Comparison of ENCODE assay signal across 9 cellular contexts in the genomic region with DNA sequence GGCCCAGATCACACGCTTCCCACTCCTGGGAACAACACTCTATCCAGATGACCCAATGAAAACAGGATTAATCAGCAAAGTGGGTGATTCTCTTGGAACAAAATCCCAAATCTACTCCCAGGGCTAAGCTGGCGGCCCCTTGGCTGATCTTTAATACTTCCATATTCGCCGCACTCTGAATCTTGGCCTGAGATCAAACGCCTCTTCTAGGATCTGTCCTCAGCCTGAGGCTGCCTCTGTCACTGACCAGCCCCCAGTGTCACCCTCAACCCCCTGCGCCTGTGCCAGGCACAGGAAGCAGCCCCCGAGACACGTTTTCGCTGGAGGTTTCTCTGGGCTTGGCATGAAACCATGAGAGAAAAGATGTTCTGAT. TPM values are rescaled to one million over a fixed set of nuclear protein-coding genes. Genes with fewer than 3 reads are reported as not detected.
DNase-seq lines count a peak whose midpoint lies in the region; ATAC-seq and TF ChIP-seq lines count a peak whose summit lies in the region.
"Had no signal": no experiment of that assay in that cellular context is flagged by ENCODE, and none has a peak within 500 bp of the region (broad histone marks: within the 10 kb centered on the region; RNA-seq: fewer than 3 reads in every experiment).

No MANE protein-coding gene starts in this region.

- H3K4me1 Mint-ChIP-seq in activated naive CD4-positive, alpha-beta T cell treated with anti-CD3 and anti-CD28 coated beads for 36 hours (ENCODE audit: low read depth) = peaks cover 13% of the 10 kb centered on the region

- peak overlapping the region; percentile 64 for H3K9ac ChIP-seq in fibroblast of lung (ENCODE audit: insufficient read depth, low read length)

- H3K4me3 ChIP-seq in Panc1 (ENCODE audit: low read depth in 2 of 2, low read length in 2 of 2) (no peak overlapping the region), fibroblast of lung (replicated peaks in 1 of 4; ENCODE audit: control extremely low read depth in 1 of 4, insufficient read depth in 1 of 4, low read depth in 3 of 4, low read length in 4 of 4) (peak overlapping the region in 2 of 4 experiments; percentile 14 to 21), spleen (no peak overlapping the region)
- H3K4me3 ChIP-seq: cardiac muscle cell had no signal

- no peaks in the 10 kb centered on the region for H4K20me1 ChIP-seq in fibroblast of lung (ENCODE audit: control insufficient read depth, extremely low read depth, insufficient read depth, low read length)

- no peaks in the 10 kb centered on the region; the same call in 1 of the 2 replicates for H3K36me3 ChIP-seq in Panc1 (ENCODE audit: control insufficient read depth, insufficient read depth, low read length)
- H3K36me3 ChIP-seq in fibroblast of lung (ENCODE audit: control insufficient read depth, insufficient read depth, low read length) = peaks cover 25% of the 10 kb centered on the region
- peaks cover 4 to 52% (median 31%) of the 10 kb centered on the region in 6 donors for H3K36me3 ChIP-seq in spleen

- H3K27me3 ChIP-seq in Panc1 (ENCODE audit: control insufficient read depth, insufficient read depth, low read length) = no peaks in the 10 kb centered on the region
- no peaks in the 10 kb centered on the region for H3K27me3 ChIP-seq in fibroblast of lung (ENCODE audit: control insufficient read depth, insufficient read depth, low read length)
- H3K27me3 ChIP-seq in spleen (replicated peaks in 1 of 7) = peaks cover 0 to 14% (median 0%) of the 10 kb centered on the region in 7 donors
- H3K27me3 ChIP-seq: cardiac muscle cell had no signal

- BruUV-seq in Panc1 (replicated peaks; lab: Mats Ljungman, UMichigan) = no TSS peak

- no peak for ATAC-seq in Panc1

- peak overlapping the region; percentile 78 for H3K4me2 ChIP-seq in fibroblast of lung (ENCODE audit: extremely low read depth, insufficient read depth, low read length)

- no peak overlapping the region for H3K27ac Mint-ChIP-seq in activated naive CD4-positive, alpha-beta T cell treated with anti-CD3 and anti-CD28 coated beads for 36 hours

- DNase-seq in Panc1 (ENCODE audit: low read depth, low spot score) = no peak
- peak in 1 of 2 donors; percentile 29 for DNase-seq in fibroblast of lung (ENCODE audit: low read depth in 2 of 2)
- DNase-seq in spleen = no peak
- no peak for DNase-seq in GM13976 (ENCODE audit: low spot score)
- no peak for DNase-seq in activated naive CD4-positive, alpha-beta T cell treated with anti-CD3 and anti-CD28 coated beads for 36 hours
- DNase-seq in GM10248 (ENCODE audit: extremely low spot score) = no peak
- DNase-seq: NCI-H510A treated with DMSO at 0.1 percent for 48 hours had no signal

- no peaks in the 10 kb centered on the region for H3K27me3 Mint-ChIP-seq in activated naive CD4-positive, alpha-beta T cell treated with anti-CD3 and anti-CD28 coated beads for 36 hours (ENCODE audit: low read depth)

- H3K36me3 Mint-ChIP-seq in activated naive CD4-positive, alpha-beta T cell treated with anti-CD3 and anti-CD28 coated beads for 36 hours (ENCODE audit: low read depth) = peaks cover 9% of the 10 kb centered on the region

- H3K4me1 ChIP-seq in Panc1 (ENCODE audit: control insufficient read depth, insufficient read depth, low read length) (peaks cover 52% of the 10 kb centered on the region), fibroblast of lung (ENCODE audit: control insufficient read depth, extremely low read depth, insufficient read depth, low read length) (peaks cover 24% of the 10 kb centered on the region), spleen (peaks cover 11 to 94% (median 58%) of the 10 kb centered on the region in 6 donors)

- intact Hi-C loops in Panc1 (cut with micrococcal nuclease; ENCODE audit: unreplicated experiment) (no loop called here), spleen (cut with DNase I; ENCODE audit: low total_unique reads) (no loop called here)
- intact Hi-C loops in activated naive CD4-positive, alpha-beta T cell treated with anti-CD3 and anti-CD28 coated beads for 36 hours (cut with micrococcal nuclease) = no loop called here

- H3K9me3 ChIP-seq in Panc1 (ENCODE audit: control insufficient read depth, insufficient read depth, low read depth, low read length) = no peaks in the 10 kb centered on the region
- no peaks in the 10 kb centered on the region for H3K9me3 ChIP-seq in fibroblast of lung (ENCODE audit: control insufficient read depth, insufficient read depth, low read depth, low read length)
- H3K9me3 ChIP-seq in spleen = no peaks in the 10 kb centered on the region

- WGBS in spleen, 5 donors = 75 to 92% (median 84%) methylated on average over 9 of the region's 9 CpGs

- H3K27ac ChIP-seq in Panc1 (ENCODE audit: low read length) = peak overlapping the region; percentile 82
- peak overlapping the region; percentile 92 for H3K27ac ChIP-seq in fibroblast of lung (ENCODE audit: insufficient read depth, low read length)
- peak overlapping the region in 7 of 8 donors; percentile 49 to 84 (median 73) for H3K27ac ChIP-seq in spleen
- H3K27ac ChIP-seq: cardiac muscle cell had no signal

- TF ChIP-seq POLR2A in spleen (IDR thresholded peaks at IDR 0.05) = no peak

- H2AFZ ChIP-seq in fibroblast of lung (ENCODE audit: low read length) = no peak overlapping the region

- TF ChIP-seq CTCF in Panc1 (IDR thresholded peaks at IDR 0.05) (no peak), fibroblast of lung (conservative IDR thresholded peaks at IDR 0.05 in 1 of 2, IDR thresholded peaks at IDR 0.05 in 1 of 2; ENCODE audit: low read depth in 1 of 2, low read length in 2 of 2) (no peak), spleen (IDR thresholded peaks at IDR 0.05 in 8 of 11, conservative IDR thresholded peaks at IDR 0.05 in 3 of 11) (no peak), GM13976 (IDR thresholded peaks at IDR 0.05; ENCODE audit: borderline replicate concordance, control extremely low read depth, extremely low read depth, insufficient read depth, missing control alignments) (no peak), GM10248 (IDR thresholded peaks at IDR 0.05; ENCODE audit: control extremely low read depth, extremely low read depth, low read depth, missing control alignments) (no peak)

- H3K4me3 Mint-ChIP-seq in activated naive CD4-positive, alpha-beta T cell treated with anti-CD3 and anti-CD28 coated beads for 36 hours = no peak overlapping the region
- H3K4me3 Mint-ChIP-seq: WTC11 had no signal

- H3K79me2 ChIP-seq in fibroblast of lung (ENCODE audit: control insufficient read depth, insufficient read depth, low read length) = no peaks in the 10 kb centered on the region

- H3K9me3 Mint-ChIP-seq in activated naive CD4-positive, alpha-beta T cell treated with anti-CD3 and anti-CD28 coated beads for 36 hours = no peaks in the 10 kb centered on the region
- H3K9me3 Mint-ChIP-seq: WTC11 had no signal

- CTCF ChIA-PET in Panc1 (lab: Charles Lee) (interaction anchor here (0.7 kb wide), 1 partner anchor 339 kb away, joined by 3 read pairs; no protein-coding TSS in a partner anchor), GM10248 (lab: Yijun Ruan, JAX) (interaction anchor here (1.1 to 7.2 kb wide), 2 partner anchors 14 to 76 kb away, joined by 3 to 90 read pairs; partner anchors contain the start of gene TIMM44)
- CTCF ChIA-PET in activated naive CD4-positive, alpha-beta T cell treated with anti-CD3 and anti-CD28 coated beads for 36 hours (lab: Charles Lee) = interaction anchor here (0.9 to 3.2 kb wide), 4 partner anchors 8 to 76 kb away, joined by 3 to 18 read pairs (median 6); partner anchors contain the start of genes SNAPC2 and TIMM44

- POLR2A ChIA-PET in Panc1 (lab: Charles Lee) (no interaction called here), GM10248 (lab: Yijun Ruan, JAX) (no interaction called here)

- in situ Hi-C loops in Panc1 (cut with HindIII; ENCODE audit: low pct_unique_long_range_greater_than_20kb, low sequenced_read_pairs) = no loop called here
- in situ Hi-C loops in GM13976 (cut with MboI; ENCODE audit: low sequenced_read_pairs, unreplicated experiment) = no loop called here

RNA-seq across cellular contexts. Expression of gene CTXN1, which starts 2.4 kb away (rescaled TPM):
- total RNA-seq in Panc1 (2021; ENCODE audit: unreplicated experiment) (89.4 TPM), fibroblast of lung (0.66 and 0.77 TPM in 2 replicates), spleen (1 to 10 TPM; 1.2 to 4.4 (median 2.1) TPM)
- polyA plus RNA-seq in Panc1 (2012; ENCODE audit: insufficient read length) = 269 TPM
- polyA plus RNA-seq in fibroblast of lung (0.85 and 1.1 TPM in 2 replicates), spleen (under 1 TPM; 0.11 to 0.96 (median 0.64) TPM)
- polyA plus RNA-seq in fibroblast of lung (2012) = 4.9 and 9.1 TPM in 2 replicates
- 0.93 and 1.6 TPM in 2 replicates for polyA minus RNA-seq in fibroblast of lung (ENCODE audit: low replicate concordance)
- under 1 TPM in 1 of 2 experiments, not detected in 1; 0.43 TPM for total RNA-seq in activated naive CD4-positive, alpha-beta T cell treated with anti-CD3 and anti-CD28 coated beads for 36 hours

RNA-seq across cellular contexts. Expression of gene SNAPC2, which starts 8.2 kb away (rescaled TPM):
- total RNA-seq in Panc1 (2021; ENCODE audit: unreplicated experiment) (63.0 TPM), fibroblast of lung (11.4 and 12.8 TPM in 2 replicates), spleen (10 to 100 TPM; 13.8 to 23.9 (median 17.7) TPM)
- polyA plus RNA-seq in Panc1 (2012; ENCODE audit: insufficient read length) = 64.0 TPM
- polyA plus RNA-seq in fibroblast of lung (13.4 and 15.6 TPM in 2 replicates), spleen (10 to 100 TPM; 13.1 to 23.0 (median 19.3) TPM)
- polyA plus RNA-seq in fibroblast of lung (2012) = 25.5 and 41.2 TPM in 2 replicates
- 27.1 and 28.7 TPM in 2 replicates for polyA minus RNA-seq in fibroblast of lung (ENCODE audit: low replicate concordance)
- total RNA-seq in activated naive CD4-positive, alpha-beta T cell treated with anti-CD3 and anti-CD28 coated beads for 36 hours = 10 to 100 TPM; 10.9 to 12.4 TPM

RNA-seq across cellular contexts. Expression of gene TGFBR3L, which starts 13.7 kb away (rescaled TPM):
- 12.5 TPM for total RNA-seq in Panc1 (2021; ENCODE audit: unreplicated experiment)
- 38.6 TPM for polyA plus RNA-seq in Panc1 (2012; ENCODE audit: insufficient read length)
- 1.0 and 1.3 TPM in 2 replicates for total RNA-seq in fibroblast of lung
- polyA plus RNA-seq in fibroblast of lung = 0.35 TPM in 1 of 2 replicates, not detected in the other
- 2.0 and 5.7 TPM in 2 replicates for polyA plus RNA-seq in fibroblast of lung (2012)
- polyA minus RNA-seq in fibroblast of lung (ENCODE audit: low replicate concordance) = not detected in 2 replicates
- not detected for total RNA-seq in spleen
- under 1 TPM in 1 of 3 donors, not detected in 2; 0.11 TPM for polyA plus RNA-seq in spleen
- 1 to 10 TPM; 1.7 to 3.7 TPM for total RNA-seq in activated naive CD4-positive, alpha-beta T cell treated with anti-CD3 and anti-CD28 coated beads for 36 hours

RNA-seq across cellular contexts. Expression of gene TIMM44, which starts 15.1 kb away (rescaled TPM):
- total RNA-seq in Panc1 (2021; ENCODE audit: unreplicated experiment) (105 TPM), fibroblast of lung (53.9 and 56.1 TPM in 2 replicates), spleen (10 to 100 TPM; 33.2 to 94.9 (median 63.5) TPM)
- 123 TPM for polyA plus RNA-seq in Panc1 (2012; ENCODE audit: insufficient read length)
- polyA plus RNA-seq in fibroblast of lung (29.5 and 32.3 TPM in 2 replicates), spleen (10 to 100 TPM; 37.4 to 67.3 (median 66.0) TPM)
- polyA plus RNA-seq in fibroblast of lung (2012) = 36.8 and 41.2 TPM in 2 replicates
- 9.6 and 21.4 TPM in 2 replicates for polyA minus RNA-seq in fibroblast of lung (ENCODE audit: low replicate concordance)
- 10 to 100 TPM; 88.8 to 88.9 TPM for total RNA-seq in activated naive CD4-positive, alpha-beta T cell treated with anti-CD3 and anti-CD28 coated beads for 36 hours

RNA-seq across cellular contexts. Expression of gene MAP2K7, which starts 24.6 kb away (rescaled TPM):
- total RNA-seq in Panc1 (2021; ENCODE audit: unreplicated experiment) = 32.9 TPM
- polyA plus RNA-seq in Panc1 (2012; ENCODE audit: insufficient read length) = 35.2 TPM
- total RNA-seq in fibroblast of lung = 8.7 and 10.4 TPM in 2 replicates
- polyA plus RNA-seq in fibroblast of lung = 7.8 and 8.5 TPM in 2 replicates
- 15.5 and 15.8 TPM in 2 replicates for polyA plus RNA-seq in fibroblast of lung (2012)
- polyA minus RNA-seq in fibroblast of lung (ENCODE audit: low replicate concordance) = 8.6 and 19.5 TPM in 2 replicates
- 10 to 100 TPM; 19.5 to 41.3 (median 32.9) TPM for total RNA-seq in spleen
- polyA plus RNA-seq in spleen = 10 to 100 TPM; 12.4 to 44.3 (median 18.9) TPM
- total RNA-seq in activated naive CD4-positive, alpha-beta T cell treated with anti-CD3 and anti-CD28 coated beads for 36 hours = 10 to 100 TPM; 39.1 to 39.8 TPM

Comparison
In these comparisons a context has a peak if more than half of its experiments do, and no peak if none do; other contexts are left out.
1. RNA of gene CTXN1, which starts 2.4 kb away (total RNA-seq): 89.4 TPM in Panc1 (single experiment); 1.2 to 4.4 TPM in spleen, 0.66 to 0.77 TPM in fibroblast of lung and 0.43 TPM in activated naive CD4-positive, alpha-beta T cell treated with anti-CD3 and anti-CD28 coated beads for 36 hours; every median in the first group is over 10 times any median in the second.
2. Peak in every context shown above with its lines, with median percentiles within 50 percentile points of each other: H3K27ac ChIP-seq.